In genomic region chr22:31044262-31044861, GRCh38 we compare ENCODE assay signal across 11 cellular contexts. TPM values are rescaled to one million over a fixed set of nuclear protein-coding genes. Genes with fewer than 3 reads are reported as not detected.
DNase-seq lines count a peak whose midpoint lies in the region; ATAC-seq, FAIRE-seq and TF ChIP-seq lines count a peak whose summit lies in the region.
"Had no signal": no experiment of that assay in that cellular context is flagged by ENCODE, and none has a peak within 500 bp of the region (broad histone marks: within the 10 kb centered on the region; RNA-seq: fewer than 3 reads in every experiment).

No MANE protein-coding gene starts in this region.

- DNase-seq in HCEC 1CT (peak; percentile 55), left lobe of liver (ENCODE audit: low spot score) (peak; percentile 48), spleen (no peak), RPMI8226 (no peak), hippocampal formation (lab: John Stamatoyannopoulos, UW) (no peak)
- DNase-seq: mesendoderm, NCI-H1105 had no signal

- no peak for TF ChIP-seq POLR2A in spleen (IDR thresholded peaks at IDR 0.05)

- FAIRE-seq in endometrium (lab: Jason Lieb, UNC): peak; percentile 50

- H3K27me3 ChIP-seq in spleen (replicated peaks in 1 of 7): no peaks in the 10 kb centered on the region
- H3K27me3 ChIP-seq: BLaER1 treated with 17β-estradiol and CSF1 and Interleukin-3, amounts not matched to agents 10 nM and 100 nM had no signal

- peaks cover 6 to 55% (median 27%) of the 10 kb centered on the region in 6 donors for H3K4me1 ChIP-seq in spleen

- no peaks in the 10 kb centered on the region for H3K36me3 ChIP-seq in spleen
- H3K36me3 ChIP-seq: BLaER1 treated with 17β-estradiol and CSF1 and Interleukin-3, amounts not matched to agents 10 nM and 100 nM had no signal

- no peak for TF ChIP-seq CTCF in spleen (IDR thresholded peaks at IDR 0.05 in 8 of 11, conservative IDR thresholded peaks at IDR 0.05 in 3 of 11)

- WGBS in spleen, 5 donors: 62 to 83% (median 80%) methylated on average over 13 of the region's 13 CpGs

- peak; percentile 50 for ATAC-seq in left lobe of liver
- no peak for ATAC-seq in activated CD4-positive, CD25-positive, alpha-beta regulatory T cell treated with anti-CD3 and anti-CD28 coated beads, Interleukin-2, amount 50 U/mL, for 24 hours
- ATAC-seq in HG03432 (IDR thresholded peaks at IDR 0.05; ENCODE audit: unreplicated experiment): no peak

- no peak overlapping the region for H3K4me3 ChIP-seq in spleen
- H3K4me3 ChIP-seq: BLaER1 treated with 17β-estradiol and CSF1 and Interleukin-3, amounts not matched to agents 10 nM and 100 nM had no signal

- intact Hi-C loops in spleen (cut with DNase I; ENCODE audit: low total_unique reads): no loop called here

- H3K27ac ChIP-seq in spleen: peak overlapping the region in 7 of 8 donors; percentile 65 to 84 (median 72)
- H3K27ac ChIP-seq: BLaER1 treated with 17β-estradiol and CSF1 and Interleukin-3, amounts not matched to agents 10 nM and 100 nM had no signal

- H3K9me3 ChIP-seq in spleen: peaks cover 0 to 4% (median 0%) of the 10 kb centered on the region in 8 donors

RNA-seq across cellular contexts. Expression of gene SMTN, which starts 36.8 kb away (rescaled TPM):
- 20.9 TPM for total RNA-seq in left lobe of liver
- 100 to 1,000 TPM; 124 to 230 (median 159) TPM for total RNA-seq in spleen
- 10 to 100 TPM; 21.2 to 88.9 (median 47.0) TPM for polyA plus RNA-seq in spleen

Comparison
In these comparisons a context has a peak if more than half of its experiments do, and no peak if none do; other contexts are left out.
1. DNase-seq: peak in HCEC 1CT (single experiment) and left lobe of liver (single experiment); none in spleen (single experiment), RPMI8226 (single experiment) and hippocampal formation (0 of 2).